In genomic region chr5:144267961-144268513, GRCh38 we compare ENCODE assay signal across 31 cellular contexts.
"Had no signal": no experiment of that assay in that cellular context is flagged by ENCODE, and none has a peak within 500 bp of the region (broad histone marks: within the 10 kb centered on the region; RNA-seq: fewer than 3 reads in every experiment).

No MANE protein-coding gene starts in this region.

- H3K9me3 Mint-ChIP-seq: activated T-cell treated with anti-CD3 and anti-CD28 coated beads, Interleukin-2, amount 50 U/mL, for 72 hours had no signal

- DNase-seq: activated CD4-positive, alpha-beta T cell treated with anti-CD3 and anti-CD28 coated beads for 36 hours; activated CD4-positive, CD25-positive, alpha-beta regulatory T cell; activated CD8-positive, alpha-beta memory T cell treated with anti-CD3 and anti-CD28 coated beads, Interleukin-2, amount 10 ng/mL, durations not matched to agents 7 days and 5 days; activated CD8-positive, alpha-beta T cell treated with anti-CD3 and anti-CD28 coated beads, Interleukin-2, amount 10 ng/mL, durations not matched to agents 7 days and 5 days; activated naive CD4-positive, alpha-beta T cell; activated naive CD8-positive, alpha-beta T cell treated with anti-CD3 and anti-CD28 coated beads for 36 hours; activated T-cell treated with anti-CD3 and anti-CD28 coated beads for 4 hours; activated T-cell treated with anti-CD3 and anti-CD28 coated beads, Interleukin-2, amount 50 U/mL, for 72 hours; adrenal gland; aorta; cerebellar nuclear complex; colonic mucosa; effector CD8-positive, alpha-beta T cell; islet precursor cell; left ventricle myocardium inferior; mesendoderm; sigmoid colon; small intestine; stimulated activated CD4-positive, alpha-beta T cell treated with anti-CD3 and anti-CD28 coated beads, Interleukin-4, amount 100 ng/mL, for 24 hours; trophoblast cell; uterus had no signal

- H3K4me1 ChIP-seq: adrenal gland, colonic mucosa, left ventricle myocardium inferior, prostate gland, sigmoid colon, uterus had no signal

- H3K4me3 ChIP-seq: adrenal gland, cardiac muscle cell, colonic mucosa, left ventricle myocardium inferior, lung, prostate gland, sigmoid colon, thoracic aorta, uterus had no signal

- H3K27ac ChIP-seq: adrenal gland, cardiac muscle cell, colonic mucosa, epithelial cell of prostate, left ventricle myocardium inferior, neutrophil, prostate gland, sigmoid colon, thoracic aorta, uterus had no signal

- H3K36me3 Mint-ChIP-seq: activated CD8-positive, alpha-beta memory T cell treated with anti-CD3 and anti-CD28 coated beads, Interleukin-2, amount 10 ng/mL, durations not matched to agents 7 days and 5 days; activated naive CD8-positive, alpha-beta T cell treated with anti-CD3 and anti-CD28 coated beads for 36 hours; stimulated activated effector memory CD8-positive, alpha-beta T cell treated with anti-CD3 and anti-CD28 coated beads, Interleukin-12 subunit alpha, Interleukin-12 subunit beta, amount 100 ng/mL, for 72 hours had no signal

- H3K9me3 ChIP-seq: colonic mucosa, neutrophil, prostate gland, thoracic aorta, uterus had no signal

- H3K27ac Mint-ChIP-seq: activated CD4-positive, alpha-beta T cell treated with anti-CD3 and anti-CD28 coated beads for 36 hours; activated CD8-positive, alpha-beta memory T cell treated with anti-CD3 and anti-CD28 coated beads, Interleukin-2, amount 10 ng/mL, durations not matched to agents 7 days and 5 days; activated CD8-positive, alpha-beta T cell treated with anti-CD3 and anti-CD28 coated beads, Interleukin-2, amount 10 ng/mL, durations not matched to agents 7 days and 5 days; activated naive CD8-positive, alpha-beta T cell treated with anti-CD3 and anti-CD28 coated beads for 36 hours; activated T-cell treated with anti-CD3 and anti-CD28 coated beads, Interleukin-2, amount 50 U/mL, for 72 hours; brain; nephron; stimulated activated effector memory CD8-positive, alpha-beta T cell treated with anti-CD3 and anti-CD28 coated beads, Interleukin-12 subunit alpha, Interleukin-12 subunit beta, amount 100 ng/mL, for 72 hours; stimulated activated naive CD8-positive, alpha-beta T cell treated with anti-CD3 and anti-CD28 coated beads, Interleukin-15, Interleukin-2, amounts not matched to agents 100 ng/mL and 50 ng/mL, for 24 hours had no signal

- H3K27me3 ChIP-seq: adrenal gland, cardiac muscle cell, colonic mucosa, neutrophil, sigmoid colon, uterus had no signal

- ATAC-seq: activated CD4-positive, alpha-beta T cell treated with anti-CD3 and anti-CD28 coated beads for 36 hours; activated CD8-positive, alpha-beta memory T cell treated with anti-CD3 and anti-CD28 coated beads, Interleukin-2, amount 10 ng/mL, durations not matched to agents 7 days and 5 days; activated CD8-positive, alpha-beta T cell treated with anti-CD3 and anti-CD28 coated beads, Interleukin-2, amount 10 ng/mL, durations not matched to agents 7 days and 5 days; activated T-cell treated with anti-CD3 and anti-CD28 coated beads, Interleukin-2, amount 50 U/mL, for 72 hours; stimulated activated effector memory CD8-positive, alpha-beta T cell treated with anti-CD3 and anti-CD28 coated beads, Interleukin-12 subunit alpha, Interleukin-12 subunit beta, amount 100 ng/mL, for 72 hours had no signal

- H3K36me3 ChIP-seq: adrenal gland, cardiac muscle cell, colonic mucosa, left ventricle myocardium inferior, neutrophil, prostate gland, sigmoid colon, thoracic aorta, uterus had no signal

- H3K4me3 Mint-ChIP-seq: activated CD4-positive, alpha-beta T cell treated with anti-CD3 and anti-CD28 coated beads for 36 hours; activated CD8-positive, alpha-beta memory T cell treated with anti-CD3 and anti-CD28 coated beads, Interleukin-2, amount 10 ng/mL, durations not matched to agents 7 days and 5 days; activated CD8-positive, alpha-beta T cell treated with anti-CD3 and anti-CD28 coated beads, Interleukin-2, amount 10 ng/mL, durations not matched to agents 7 days and 5 days; activated naive CD8-positive, alpha-beta T cell treated with anti-CD3 and anti-CD28 coated beads for 36 hours; activated T-cell treated with anti-CD3 and anti-CD28 coated beads, Interleukin-2, amount 50 U/mL, for 72 hours; brain; nephron; stimulated activated effector memory CD8-positive, alpha-beta T cell treated with anti-CD3 and anti-CD28 coated beads, Interleukin-12 subunit alpha, Interleukin-12 subunit beta, amount 100 ng/mL, for 72 hours; stimulated activated naive CD8-positive, alpha-beta T cell treated with anti-CD3 and anti-CD28 coated beads, Interleukin-15, Interleukin-2, amounts not matched to agents 100 ng/mL and 50 ng/mL, for 24 hours had no signal

- H3K4me1 Mint-ChIP-seq: activated CD4-positive, alpha-beta T cell treated with anti-CD3 and anti-CD28 coated beads for 36 hours; activated CD8-positive, alpha-beta memory T cell treated with anti-CD3 and anti-CD28 coated beads, Interleukin-2, amount 10 ng/mL, durations not matched to agents 7 days and 5 days; activated naive CD8-positive, alpha-beta T cell treated with anti-CD3 and anti-CD28 coated beads for 36 hours; brain; nephron; stimulated activated effector memory CD8-positive, alpha-beta T cell treated with anti-CD3 and anti-CD28 coated beads, Interleukin-12 subunit alpha, Interleukin-12 subunit beta, amount 100 ng/mL, for 72 hours had no signal
